ENCODE assay signal across 10 cellular contexts in the genomic region with DNA sequence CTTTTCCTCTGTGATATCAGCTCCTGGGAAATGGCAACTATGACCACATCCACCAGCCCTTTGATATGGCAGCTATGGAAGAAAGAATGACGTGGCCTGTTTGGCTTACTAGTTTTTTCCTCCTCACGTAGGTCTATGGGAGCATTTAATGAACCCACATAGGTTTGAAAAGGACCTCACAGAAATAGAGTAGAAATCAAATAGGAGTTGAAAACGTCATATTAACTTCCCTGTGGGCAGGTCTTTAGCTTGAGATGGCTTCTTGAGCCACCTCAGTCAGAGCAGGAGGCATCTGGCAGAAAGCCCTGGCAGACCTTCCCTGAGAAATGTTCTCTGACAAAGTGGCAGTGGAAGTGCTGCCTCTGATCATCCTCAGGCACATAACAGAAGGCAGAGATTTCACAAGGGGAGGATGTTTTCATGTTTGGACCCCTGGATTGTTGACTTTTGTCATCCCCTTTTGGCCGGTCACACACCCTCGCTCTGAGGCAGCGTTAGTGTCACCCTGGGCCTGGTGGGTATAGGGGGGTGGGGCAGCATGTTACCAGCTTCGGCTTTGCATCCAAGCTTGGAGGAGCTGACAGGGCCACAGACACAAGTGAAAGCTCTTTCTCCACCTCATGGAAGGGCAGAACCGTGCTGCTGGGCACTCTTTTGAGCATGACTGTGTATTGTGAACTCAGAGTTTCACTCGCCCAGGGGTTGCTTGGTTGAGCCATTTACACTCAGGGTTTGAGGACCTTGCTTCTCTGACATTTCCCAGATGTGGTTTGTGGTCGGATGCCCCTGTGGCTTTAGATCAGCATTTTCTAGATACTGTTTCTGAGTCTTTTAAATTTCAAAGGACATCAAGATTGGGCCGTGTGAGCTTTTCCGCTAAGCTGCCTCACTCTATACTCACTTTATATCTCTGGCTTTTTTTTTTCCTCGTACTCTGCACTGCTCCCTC.
A peak's percentile ranks its signal among the peaks of the same experiment; 100 is the strongest.
DNase-seq lines count a peak whose midpoint lies in the region; ATAC-seq and TF ChIP-seq lines count a peak whose summit lies in the region.
"Had no signal": no experiment of that assay in that cellular context is flagged by ENCODE, and none has a peak within 500 bp of the region (broad histone marks: within the 10 kb centered on the region; RNA-seq: fewer than 3 reads in every experiment).

No MANE protein-coding gene starts in this region.

- intact Hi-C loops in cardiac septum (cut with DNase I): no loop called here

- H3K4me2 ChIP-seq in KMS-11: peak overlapping the region; percentile 98
- H3K4me2 ChIP-seq in neuronal stem cell (ENCODE audit: insufficient read depth, low read length, poor library complexity, severe bottlenecking): no peak overlapping the region
- H3K4me2 ChIP-seq: hepatocyte had no signal

- no peak overlapping the region for H3K4ac ChIP-seq in neuronal stem cell (ENCODE audit: low read length)

- no peaks in the 10 kb centered on the region for H3K36me3 ChIP-seq in KMS-11 (ENCODE audit: insufficient read depth)
- no peaks in the 10 kb centered on the region for H3K36me3 ChIP-seq in neuronal stem cell (replicated peaks in 1 of 2; ENCODE audit: control insufficient read depth in 2 of 2, insufficient read depth in 2 of 2, low read length in 2 of 2)

- H4K91ac ChIP-seq in neuronal stem cell (ENCODE audit: low read depth, low read length, poor library complexity): no peak overlapping the region

- H3K27me3 ChIP-seq in KMS-11 (ENCODE audit: insufficient read depth, low read depth): no peaks in the 10 kb centered on the region
- no peaks in the 10 kb centered on the region for H3K27me3 ChIP-seq in neuronal stem cell (ENCODE audit: control insufficient read depth in 3 of 3, insufficient read depth in 3 of 3, low read depth in 1 of 3, low read length in 3 of 3)
- H3K27me3 ChIP-seq: hepatocyte had no signal

- WGBS in neuronal stem cell (ENCODE audit: extremely low coverage in 2 of 2, insufficient read length in 2 of 2, insufficient replicate concordance in 1 of 2), 2 donors: no CpG with 5 or more reads among the region's 13 CpGs

- H3K9me3 ChIP-seq in neuronal stem cell (replicated peaks in 1 of 2; ENCODE audit: control insufficient read depth in 2 of 2, insufficient read depth in 1 of 2, low read depth in 1 of 2, low read length in 2 of 2): no peaks in the 10 kb centered on the region

- peak overlapping the region; percentile 0 for H3K18ac ChIP-seq in neuronal stem cell (ENCODE audit: low read length)

- no peak overlapping the region for H3K14ac ChIP-seq in neuronal stem cell (ENCODE audit: low read length)

- H3K4me1 ChIP-seq in KMS-11 (ENCODE audit: low read depth, poor library complexity, severe bottlenecking) (peaks cover 38% of the 10 kb centered on the region), neuronal stem cell (ENCODE audit: control insufficient read depth in 2 of 2, insufficient read depth in 1 of 2, low read depth in 1 of 2, low read length in 2 of 2) (peaks cover 0 to 1% of the 10 kb centered on the region in 2 donors)

- H2AFZ ChIP-seq in KMS-11 (ENCODE audit: low read depth) (peak overlapping the region; percentile 11; the same call in 1 of the 2 replicates), neuronal stem cell (ENCODE audit: low read length) (no peak overlapping the region)
- H2AFZ ChIP-seq: hepatocyte had no signal

- no peak overlapping the region for H2BK12ac ChIP-seq in neuronal stem cell (ENCODE audit: low read length)

- no peak overlapping the region for H3K9ac ChIP-seq in KMS-11
- no peak overlapping the region for H3K9ac ChIP-seq in neuronal stem cell (ENCODE audit: low read depth, low read length, poor library complexity)

- H3K27ac ChIP-seq in KMS-11: peak overlapping the region; percentile 39
- H3K27ac ChIP-seq in neuronal stem cell (replicated peaks; ENCODE audit: low read length): no peak overlapping the region
- H3K27ac ChIP-seq: hepatocyte had no signal

- H4K20me1 ChIP-seq in KMS-11 (ENCODE audit: insufficient read depth): no peaks in the 10 kb centered on the region

- H3K23ac ChIP-seq in neuronal stem cell (ENCODE audit: low read depth, low read length, poor library complexity): peak overlapping the region; percentile 25

- TF ChIP-seq CTCF in KMS-11 (conservative IDR thresholded peaks at IDR 0.05; ENCODE audit: low read depth, low read length): no peak

- H3K79me1 ChIP-seq in neuronal stem cell (ENCODE audit: low read depth, low read length): no peaks in the 10 kb centered on the region

- no peak overlapping the region for H4K8ac ChIP-seq in neuronal stem cell (ENCODE audit: low read depth, low read length)

- no peak overlapping the region for H2BK15ac ChIP-seq in neuronal stem cell (ENCODE audit: low read length)

- no peak for ATAC-seq in HG02970 (IDR thresholded peaks at IDR 0.05; ENCODE audit: low FRiP score, unreplicated experiment)

- DNase-seq in EL: peak; percentile 63
- DNase-seq in activated T-cell treated with anti-CD3 and anti-CD28 coated beads for 48 hours (ENCODE audit: low read depth): peak; percentile 53
- DNase-seq in neuronal stem cell (ENCODE audit: low spot score): no peak
- DNase-seq in GM19238 (ENCODE audit: insufficient read length, low spot score): no peak
- no peak for DNase-seq in cardiac septum (ENCODE audit: low spot score)
- no peak for DNase-seq in NCI-H187 (lab: John Stamatoyannopoulos, UW)
- DNase-seq: DMS153 had no signal

- H3K4me3 ChIP-seq in KMS-11 (IDR thresholded peaks at IDR 0.05; ENCODE audit: insufficient read depth, low read depth, low read length): no peak overlapping the region
- H3K4me3 ChIP-seq in neuronal stem cell (ENCODE audit: low read length in 2 of 2): no peak overlapping the region
- H3K4me3 ChIP-seq: hepatocyte had no signal

- no peak overlapping the region for H2AK5ac ChIP-seq in neuronal stem cell (ENCODE audit: low read depth, low read length)

- no peaks in the 10 kb centered on the region for H3K79me2 ChIP-seq in KMS-11 (ENCODE audit: insufficient read depth, low read depth)
- H3K79me2 ChIP-seq: hepatocyte had no signal

- no peak overlapping the region for H2BK120ac ChIP-seq in neuronal stem cell (ENCODE audit: low read depth, low read length)

- H2BK5ac ChIP-seq in neuronal stem cell (ENCODE audit: low read length): no peak overlapping the region

Comparison
In these comparisons a context has a peak if more than half of its experiments do, and no peak if none do; other contexts are left out.
1. DNase-seq: peak in EL (single experiment) and activated T-cell treated with anti-CD3 and anti-CD28 coated beads for 48 hours (single experiment); none in neuronal stem cell (single experiment), GM19238 (single experiment), cardiac septum (single experiment) and NCI-H187 (0 of 2).